In the genomic region with DNA sequence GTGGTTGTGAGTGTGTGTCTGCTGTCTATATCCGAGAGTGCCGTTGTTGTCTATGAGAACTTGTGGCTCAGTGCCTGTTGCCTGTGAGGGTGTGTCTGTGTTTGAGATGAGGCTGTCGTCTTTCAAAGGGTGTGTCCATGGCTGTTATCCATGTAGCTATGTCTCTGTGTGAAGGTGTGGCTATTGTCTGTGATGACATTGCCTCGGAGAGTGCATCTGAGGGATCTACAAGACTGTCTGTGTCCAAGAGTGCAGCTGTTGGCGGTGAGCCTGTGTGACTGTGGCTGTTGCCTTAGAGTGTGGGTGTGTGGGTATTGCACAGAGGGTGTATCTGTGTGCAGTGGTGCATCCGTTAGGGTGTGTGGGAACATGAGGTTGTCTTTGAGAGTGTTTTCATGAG, we compare ENCODE assay signal across 36 cellular contexts. TPM values are rescaled to one million over a fixed set of nuclear protein-coding genes. Genes with fewer than 3 reads are reported as not detected.
DNase-seq lines count a peak whose midpoint lies in the region; ATAC-seq, FAIRE-seq and TF ChIP-seq lines count a peak whose summit lies in the region.
"Had no signal": no experiment of that assay in that cellular context is flagged by ENCODE, and none has a peak within 500 bp of the region (broad histone marks: within the 10 kb centered on the region; RNA-seq: fewer than 3 reads in every experiment).

No MANE protein-coding gene starts in this region.

- H3K9me3 ChIP-seq in small intestine (ENCODE audit: control insufficient read depth, low read depth) (no peaks in the 10 kb centered on the region), hepatocyte (ENCODE audit: low read depth) (no peaks in the 10 kb centered on the region)
- H3K9me3 ChIP-seq: left ventricle myocardium inferior, ovary had no signal

- H3K9me3 Mint-ChIP-seq in endothelial cell (ENCODE audit: unreplicated experiment) (no peaks in the 10 kb centered on the region), memory B cell (no peaks in the 10 kb centered on the region)
- H3K9me3 Mint-ChIP-seq: activated CD4-positive, alpha-beta memory T cell treated with anti-CD3 and anti-CD28 coated beads for 36 hours; activated naive CD4-positive, alpha-beta T cell treated with anti-CD3 and anti-CD28 coated beads, Interleukin-2, amount 10 ng/mL, durations not matched to agents 7 days and 5 days; activated T-helper 1 cell treated with anti-CD3 and anti-CD28 coated beads, Interleukin-12 subunit alpha, Interleukin-12 subunit beta, Interleukin-2, Interleukin-4 antibody, amounts not matched to agents 30 ng/mL and 10 ng/mL and 1 ng/mL, durations not matched to agents 14 hours and 24 hours and 36 hours; CD4-positive, CD25-positive, alpha-beta regulatory T cell; GM23338; mesothelial cell of epicardium; natural killer cell; T-helper 2 cell treated with Interferon-gamma antibody and Interleukin-4, amounts not matched to agents 5 μg/mL and 100 μg/mL, for 36 hours had no signal

- H3K27me3 Mint-ChIP-seq in endothelial cell (ENCODE audit: unreplicated experiment) (peaks cover 10% of the 10 kb centered on the region), memory B cell (no peaks in the 10 kb centered on the region)
- H3K27me3 Mint-ChIP-seq: activated CD4-positive, alpha-beta memory T cell treated with anti-CD3 and anti-CD28 coated beads for 36 hours; activated naive CD4-positive, alpha-beta T cell treated with anti-CD3 and anti-CD28 coated beads, Interleukin-2, amount 10 ng/mL, durations not matched to agents 7 days and 5 days; CD4-positive, CD25-positive, alpha-beta regulatory T cell had no signal

- peaks cover 14% of the 10 kb centered on the region for H3K36me3 Mint-ChIP-seq in endothelial cell (ENCODE audit: low read depth, unreplicated experiment)
- peaks cover 16% of the 10 kb centered on the region for H3K36me3 Mint-ChIP-seq in memory B cell
- H3K36me3 Mint-ChIP-seq: natural killer cell had no signal

- H3K79me2 ChIP-seq in hepatocyte, result peaks cover 25% of the 10 kb centered on the region

- H3K27ac Mint-ChIP-seq in endothelial cell (ENCODE audit: unreplicated experiment) (peak overlapping the region; percentile 58), memory B cell (peak overlapping the region; percentile 80)
- H3K27ac Mint-ChIP-seq: activated CD4-positive, alpha-beta memory T cell treated with anti-CD3 and anti-CD28 coated beads for 36 hours; activated naive CD4-positive, alpha-beta T cell treated with anti-CD3 and anti-CD28 coated beads, Interleukin-2, amount 10 ng/mL, durations not matched to agents 7 days and 5 days; activated T-helper 1 cell treated with anti-CD3 and anti-CD28 coated beads, Interleukin-12 subunit alpha, Interleukin-12 subunit beta, Interleukin-2, Interleukin-4 antibody, amounts not matched to agents 30 ng/mL and 10 ng/mL and 1 ng/mL, durations not matched to agents 14 hours and 24 hours and 36 hours; CD4-positive, CD25-positive, alpha-beta regulatory T cell; GM23338; mesothelial cell of epicardium; natural killer cell; T-helper 2 cell treated with Interferon-gamma antibody and Interleukin-4, amounts not matched to agents 5 μg/mL and 100 μg/mL, for 36 hours had no signal

- no peaks in the 10 kb centered on the region for H3K9me2 ChIP-seq in hepatocyte (replicated peaks; ENCODE audit: insufficient read depth)

- peaks cover 0 to 3% of the 10 kb centered on the region in 2 donors for H3K4me1 ChIP-seq in small intestine (ENCODE audit: control insufficient read depth in 2 of 2, insufficient read depth in 1 of 2, low read depth in 1 of 2, low read length in 1 of 2)
- H3K4me1 ChIP-seq in hepatocyte (ENCODE audit: insufficient read depth), result peaks cover 5% of the 10 kb centered on the region

- no peak overlapping the region for H3K4me2 ChIP-seq in hepatocyte
- H3K4me2 ChIP-seq: GM23338 had no signal

- no peaks in the 10 kb centered on the region for H3K4me1 Mint-ChIP-seq in endothelial cell (ENCODE audit: unreplicated experiment)
- peaks cover 14% of the 10 kb centered on the region for H3K4me1 Mint-ChIP-seq in memory B cell
- H3K4me1 Mint-ChIP-seq: activated naive CD4-positive, alpha-beta T cell treated with anti-CD3 and anti-CD28 coated beads, Interleukin-2, amount 10 ng/mL, durations not matched to agents 7 days and 5 days; GM23338; mesothelial cell of epicardium had no signal

- H4K20me1 ChIP-seq in hepatocyte (ENCODE audit: insufficient read depth, poor library complexity, severe bottlenecking), result no peaks in the 10 kb centered on the region

- no peak overlapping the region for H2AFZ ChIP-seq in hepatocyte
- H2AFZ ChIP-seq: GM23338 had no signal

- FAIRE-seq in small intestine (lab: Jason Lieb, UNC), result no peak
- FAIRE-seq: endometrium, G401.6 had no signal

- H3K27me3 ChIP-seq in small intestine (ENCODE audit: control insufficient read depth in 2 of 2, insufficient read depth in 2 of 2, low read length in 2 of 2) (no peaks in the 10 kb centered on the region), hepatocyte (no peaks in the 10 kb centered on the region)
- H3K27me3 ChIP-seq: brain microvascular endothelial cell, ovary had no signal

- WGBS in small intestine, 3 donors, result 63 to 68% (median 65%) methylated on average over 6 of the region's 6 CpGs
- WGBS in hepatocyte (ENCODE audit: low lambda C conversion rate, missing lambda C conversion rate), result 84% methylated on average over 6 of the region's 6 CpGs

- no peak overlapping the region for H3K4me3 ChIP-seq in small intestine (ENCODE audit: low read depth in 1 of 2, low read length in 2 of 2)
- no peak overlapping the region for H3K4me3 ChIP-seq in hepatocyte
- H3K4me3 ChIP-seq: GM23338, left ventricle myocardium inferior, ovary had no signal

- ATAC-seq in memory B cell (ENCODE audit: low read depth) (no peak), GM19351 (IDR thresholded peaks at IDR 0.05; ENCODE audit: unreplicated experiment) (no peak)
- ATAC-seq: GM23338, natural killer cell, Panc1 had no signal

- H3K4me3 Mint-ChIP-seq in endothelial cell (ENCODE audit: unreplicated experiment) (peak overlapping the region; percentile 27), memory B cell (no peak overlapping the region)
- H3K4me3 Mint-ChIP-seq: activated CD4-positive, alpha-beta memory T cell treated with anti-CD3 and anti-CD28 coated beads for 36 hours; activated naive CD4-positive, alpha-beta T cell treated with anti-CD3 and anti-CD28 coated beads, Interleukin-2, amount 10 ng/mL, durations not matched to agents 7 days and 5 days; activated T-helper 1 cell treated with anti-CD3 and anti-CD28 coated beads, Interleukin-12 subunit alpha, Interleukin-12 subunit beta, Interleukin-2, Interleukin-4 antibody, amounts not matched to agents 30 ng/mL and 10 ng/mL and 1 ng/mL, durations not matched to agents 14 hours and 24 hours and 36 hours; CD4-positive, CD25-positive, alpha-beta regulatory T cell; GM23338; mesothelial cell of epicardium; natural killer cell; T-helper 2 cell treated with Interferon-gamma antibody and Interleukin-4, amounts not matched to agents 5 μg/mL and 100 μg/mL, for 36 hours had no signal

- peaks cover 2 to 4% of the 10 kb centered on the region in 2 donors for H3K36me3 ChIP-seq in small intestine (ENCODE audit: control insufficient read depth in 2 of 2, insufficient read depth in 2 of 2, low read length in 2 of 2)
- no peaks in the 10 kb centered on the region for H3K36me3 ChIP-seq in hepatocyte (replicated peaks; ENCODE audit: insufficient read depth, low read depth)
- H3K36me3 ChIP-seq: ovary had no signal

- TF ChIP-seq CTCF in endothelial cell (IDR thresholded peaks at IDR 0.05; ENCODE audit: unreplicated experiment), result no peak
- no peak for TF ChIP-seq CTCF in hepatocyte (IDR thresholded peaks at IDR 0.05; ENCODE audit: poor library complexity)

- H3K27ac ChIP-seq in small intestine (ENCODE audit: low read depth in 1 of 2, low read length in 1 of 2) (no peak overlapping the region), hepatocyte (no peak overlapping the region)
- H3K27ac ChIP-seq: 22Rv1, brain microvascular endothelial cell, left ventricle myocardium inferior, ovary had no signal

- DNase-seq in NCI-H748 (lab: John Stamatoyannopoulos, UW; ENCODE audit: unreplicated experiment), result peak; percentile 18
- no peak for DNase-seq in NCI-H748 treated with DMSO at 0.1 percent for 48 hours (lab: John Stamatoyannopoulos, UW)
- no peak for DNase-seq in endothelial cell (ENCODE audit: low spot score)
- no peak for DNase-seq in memory B cell (ENCODE audit: low spot score in 2 of 2)
- DNase-seq in small intestine, result peak; percentile 27
- DNase-seq in HT-29 (ENCODE audit: low spot score), result no peak
- no peak for DNase-seq in hepatocyte (ENCODE audit: low spot score)
- DNase-seq: activated CD4-positive, alpha-beta memory T cell treated with anti-CD3 and anti-CD28 coated beads for 36 hours; activated CD4-positive, CD25-positive, alpha-beta regulatory T cell treated with anti-CD3 and anti-CD28 coated beads, Interleukin-2, amount 50 U/mL, for 72 hours; activated CD8-positive, alpha-beta memory T cell treated with anti-CD3 and anti-CD28 coated beads, Interleukin-2, amount 50 U/mL, for 4 hours; activated naive CD4-positive, alpha-beta T cell treated with anti-CD3 and anti-CD28 coated beads, Interleukin-2, amount 10 ng/mL, durations not matched to agents 7 days and 5 days; amniotic stem cell; brain microvascular endothelial cell; Calu3; CD4-positive, CD25-positive, alpha-beta regulatory T cell; DMS79; islet precursor cell; left ventricle myocardium inferior; MV-4-11; natural killer cell; NCI-H1436; NCI-H2081; NCI-H226; NCI-H526 treated with DMSO at 0.1 percent for 48 hours; ovary; SIG-M5; stimulated activated naive CD4-positive, alpha-beta T cell had no signal

RNA-seq across cellular contexts. Expression of gene NUMBL, which starts 4.9 kb away (rescaled TPM):
- 10.0 TPM for total RNA-seq in endothelial cell (ENCODE audit: unreplicated experiment)
- polyA plus RNA-seq in small intestine, result 10 to 100 TPM in 1 of 3 donors, 1 to 10 TPM in 2; 6.2 to 15.6 (median 9.4) TPM
- 13.4 and 14.6 TPM in 2 replicates for total RNA-seq in HT-29 (2014; rRNA removed; shearing (Covaris generic))
- total RNA-seq in hepatocyte, result 15.7 and 26.0 TPM in 2 replicates
- 31.3 and 32.1 TPM in 2 replicates for polyA plus RNA-seq in hepatocyte

RNA-seq across cellular contexts. Expression of gene COQ8B, which starts 31.1 kb away (rescaled TPM):
- total RNA-seq in endothelial cell (ENCODE audit: unreplicated experiment) (26.4 TPM), hepatocyte (46.2 and 49.2 TPM in 2 replicates)
- polyA plus RNA-seq in small intestine (10 to 100 TPM; 29.2 to 45.5 (median 44.5) TPM), hepatocyte (40.2 and 40.7 TPM in 2 replicates)
- total RNA-seq in HT-29 (2014; rRNA removed; shearing (Covaris generic)), result 57.2 and 71.3 TPM in 2 replicates

RNA-seq across cellular contexts. Expression of gene ITPKC, which starts 31.3 kb away (rescaled TPM):
- 12.1 TPM for total RNA-seq in endothelial cell (ENCODE audit: unreplicated experiment)
- 10 to 100 TPM; 22.7 to 26.4 (median 24.7) TPM for polyA plus RNA-seq in small intestine
- 52.2 and 58.5 TPM in 2 replicates for total RNA-seq in HT-29 (2014; rRNA removed; shearing (Covaris generic))
- 52.3 and 52.9 TPM in 2 replicates for total RNA-seq in hepatocyte
- 67.6 and 75.8 TPM in 2 replicates for polyA plus RNA-seq in hepatocyte

Comparison
In these comparisons a context has a peak if more than half of its experiments do, and no peak if none do; other contexts are left out.
1. DNase-seq: peak in NCI-H748 (single experiment) and small intestine (single experiment); none in NCI-H748 treated with DMSO at 0.1 percent for 48 hours (single experiment), endothelial cell (single experiment), memory B cell (0 of 2), HT-29 (single experiment) and hepatocyte (single experiment).